In genomic region chr5:153718713-153719112, GRCh38 we compare ENCODE assay signal across 17 cellular contexts.
"Had no signal": no experiment of that assay in that cellular context is flagged by ENCODE, and none has a peak within 500 bp of the region (broad histone marks: within the 10 kb centered on the region; RNA-seq: fewer than 3 reads in every experiment).

No MANE protein-coding gene starts in this region.

- H3K27ac Mint-ChIP-seq: activated CD4-positive, alpha-beta memory T cell treated with anti-CD3 and anti-CD28 coated beads for 36 hours; activated CD8-positive, alpha-beta memory T cell treated with anti-CD3 and anti-CD28 coated beads, Interleukin-2, amount 10 ng/mL, durations not matched to agents 7 days and 5 days; activated T-helper 2 cell treated with anti-CD3 and anti-CD28 coated beads, Interferon-gamma antibody, Interleukin-2, Interleukin-4, amounts not matched to agents 10 μg/mL and 5 μg/mL and 100 μg/mL, durations not matched to agents 14 hours and 24 hours and 36 hours; T-helper 17 cell had no signal

- H3K27ac ChIP-seq: colonic mucosa, lower lobe of right lung, sigmoid colon, spleen, testis, WERI-Rb-1 had no signal

- H3K36me3 ChIP-seq: colonic mucosa, lower lobe of right lung, sigmoid colon, spleen, WERI-Rb-1 had no signal

- H3K27me3 ChIP-seq: colonic mucosa, sigmoid colon, spleen, testis had no signal

- H3K27me3 Mint-ChIP-seq: activated CD4-positive, alpha-beta memory T cell treated with anti-CD3 and anti-CD28 coated beads for 36 hours; activated CD8-positive, alpha-beta memory T cell treated with anti-CD3 and anti-CD28 coated beads, Interleukin-2, amount 10 ng/mL, durations not matched to agents 7 days and 5 days; stimulated activated naive CD8-positive, alpha-beta T cell treated with anti-CD3 and anti-CD28 coated beads, Interleukin-15, amount 100 ng/mL, for 72 hours; T-helper 17 cell had no signal

- DNase-seq: activated CD4-positive, alpha-beta memory T cell treated with anti-CD3 and anti-CD28 coated beads for 36 hours; activated CD8-positive, alpha-beta memory T cell treated with anti-CD3 and anti-CD28 coated beads, Interleukin-2, amount 10 ng/mL, durations not matched to agents 7 days and 5 days; activated naive CD4-positive, alpha-beta T cell treated with anti-CD3 and anti-CD28 coated beads, Interleukin-2, amount 50 U/mL, for 16 hours; activated T-cell treated with anti-CD3 and anti-CD28 coated beads, Interleukin-2, amount 50 U/mL, for 1 hour; central memory CD4-positive, alpha-beta T cell; colonic mucosa; foreskin melanocyte; kidney glomerular epithelial cell; lower lobe of right lung; midbrain; sigmoid colon; spleen; stimulated activated naive CD8-positive, alpha-beta T cell treated with anti-CD3 and anti-CD28 coated beads, Interleukin-15, amount 100 ng/mL, for 72 hours; T-helper 17 cell; testis; WERI-Rb-1 had no signal

- H3K4me1 ChIP-seq: colonic mucosa, lower lobe of right lung, sigmoid colon, spleen, testis had no signal

- H3K36me3 Mint-ChIP-seq: activated CD4-positive, alpha-beta memory T cell treated with anti-CD3 and anti-CD28 coated beads for 36 hours; activated CD8-positive, alpha-beta memory T cell treated with anti-CD3 and anti-CD28 coated beads, Interleukin-2, amount 10 ng/mL, durations not matched to agents 7 days and 5 days had no signal

- H3K4me3 Mint-ChIP-seq: activated CD4-positive, alpha-beta memory T cell treated with anti-CD3 and anti-CD28 coated beads for 36 hours; activated CD8-positive, alpha-beta memory T cell treated with anti-CD3 and anti-CD28 coated beads, Interleukin-2, amount 10 ng/mL, durations not matched to agents 7 days and 5 days; stimulated activated naive CD8-positive, alpha-beta T cell treated with anti-CD3 and anti-CD28 coated beads, Interleukin-15, amount 100 ng/mL, for 72 hours; T-helper 17 cell had no signal

- H3K4me1 Mint-ChIP-seq: activated CD8-positive, alpha-beta memory T cell treated with anti-CD3 and anti-CD28 coated beads, Interleukin-2, amount 10 ng/mL, durations not matched to agents 7 days and 5 days; stimulated activated naive CD8-positive, alpha-beta T cell treated with anti-CD3 and anti-CD28 coated beads, Interleukin-15, amount 100 ng/mL, for 72 hours; T-helper 17 cell had no signal

- H3K9me3 ChIP-seq: colonic mucosa, lower lobe of right lung, sigmoid colon, testis had no signal

- H3K4me3 ChIP-seq: colonic mucosa, lower lobe of right lung, sigmoid colon, spleen, testis had no signal

- ATAC-seq: activated CD8-positive, alpha-beta memory T cell treated with anti-CD3 and anti-CD28 coated beads, Interleukin-2, amount 10 ng/mL, durations not matched to agents 7 days and 5 days; lower lobe of right lung; stimulated activated naive CD8-positive, alpha-beta T cell treated with anti-CD3 and anti-CD28 coated beads, Interleukin-15, amount 100 ng/mL, for 72 hours; T-helper 17 cell had no signal

- H3K9me3 Mint-ChIP-seq: activated CD4-positive, alpha-beta memory T cell treated with anti-CD3 and anti-CD28 coated beads for 36 hours had no signal
